Comparison of ENCODE assay signal across 8 cellular contexts in genomic region chr5:159638481-159638880, GRCh38.
"Had no signal": no experiment of that assay in that cellular context is flagged by ENCODE, and none has a peak within 500 bp of the region (broad histone marks: within the 10 kb centered on the region; RNA-seq: fewer than 3 reads in every experiment).

No MANE protein-coding gene starts in this region.

- DNase-seq: GDM1, GF-D8 had no signal

- H3K4me3 ChIP-seq: GM12878 had no signal

- FAIRE-seq: G401.6, GM12878, GM12891, GM12892, GM18507, GM19239 had no signal

- ATAC-seq: GM12878 had no signal
